ENCODE assay signal across 1 cellular context in genomic region chr7:131513245-131514061, GRCh38.
TF ChIP-seq lines count a peak whose summit lies in the region.

No MANE protein-coding gene starts in this region.

TF ChIP-seq in HepG2, 621 proteins besides CTCF, POLR2A, EP300 and RAD21 (continued from another document):
- TF ChIP-seq, protein P1, sequence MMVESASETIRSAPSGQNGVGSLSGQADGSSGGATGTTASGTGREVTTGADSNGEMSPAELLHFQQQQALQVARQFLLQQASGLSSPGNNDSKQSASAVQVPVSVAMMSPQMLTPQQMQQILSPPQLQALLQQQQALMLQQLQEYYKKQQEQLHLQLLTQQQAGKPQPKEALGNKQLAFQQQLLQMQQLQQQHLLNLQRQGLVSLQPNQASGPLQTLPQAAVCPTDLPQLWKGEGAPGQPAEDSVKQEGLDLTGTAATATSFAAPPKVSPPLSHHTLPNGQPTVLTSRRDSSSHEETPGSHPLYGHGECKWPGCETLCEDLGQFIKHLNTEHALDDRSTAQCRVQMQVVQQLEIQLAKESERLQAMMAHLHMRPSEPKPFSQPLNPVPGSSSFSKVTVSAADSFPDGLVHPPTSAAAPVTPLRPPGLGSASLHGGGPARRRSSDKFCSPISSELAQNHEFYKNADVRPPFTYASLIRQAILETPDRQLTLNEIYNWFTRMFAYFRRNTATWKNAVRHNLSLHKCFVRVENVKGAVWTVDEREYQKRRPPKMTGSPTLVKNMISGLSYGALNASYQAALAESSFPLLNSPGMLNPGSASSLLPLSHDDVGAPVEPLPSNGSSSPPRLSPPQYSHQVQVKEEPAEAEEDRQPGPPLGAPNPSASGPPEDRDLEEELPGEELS (CRISPR knock-in tag; IDR thresholded peaks at IDR 0.05) = no peak
- TF ChIP-seq FOXJ3 (CRISPR knock-in tag; IDR thresholded peaks at IDR 0.05; ENCODE audit: borderline replicate concordance) (no peak), ZNF451 (CRISPR knock-in tag; IDR thresholded peaks at IDR 0.05) (no peak), ZSCAN21 (CRISPR knock-in tag; IDR thresholded peaks at IDR 0.05; ENCODE audit: borderline replicate concordance) (no peak; the same call in 1 of the 2 replicates), ZNF775 (CRISPR knock-in tag; IDR thresholded peaks at IDR 0.05; ENCODE audit: borderline replicate concordance) (no peak), JUN (CRISPR knock-in tag; IDR thresholded peaks at IDR 0.05) (peak; percentile 88; the same call in 1 of the 2 replicates), ARHGAP35 (CRISPR knock-in tag; IDR thresholded peaks at IDR 0.05; ENCODE audit: borderline replicate concordance) (peak; percentile 40; the same call in 1 of the 2 replicates)
- TF ChIP-seq, protein P2, sequence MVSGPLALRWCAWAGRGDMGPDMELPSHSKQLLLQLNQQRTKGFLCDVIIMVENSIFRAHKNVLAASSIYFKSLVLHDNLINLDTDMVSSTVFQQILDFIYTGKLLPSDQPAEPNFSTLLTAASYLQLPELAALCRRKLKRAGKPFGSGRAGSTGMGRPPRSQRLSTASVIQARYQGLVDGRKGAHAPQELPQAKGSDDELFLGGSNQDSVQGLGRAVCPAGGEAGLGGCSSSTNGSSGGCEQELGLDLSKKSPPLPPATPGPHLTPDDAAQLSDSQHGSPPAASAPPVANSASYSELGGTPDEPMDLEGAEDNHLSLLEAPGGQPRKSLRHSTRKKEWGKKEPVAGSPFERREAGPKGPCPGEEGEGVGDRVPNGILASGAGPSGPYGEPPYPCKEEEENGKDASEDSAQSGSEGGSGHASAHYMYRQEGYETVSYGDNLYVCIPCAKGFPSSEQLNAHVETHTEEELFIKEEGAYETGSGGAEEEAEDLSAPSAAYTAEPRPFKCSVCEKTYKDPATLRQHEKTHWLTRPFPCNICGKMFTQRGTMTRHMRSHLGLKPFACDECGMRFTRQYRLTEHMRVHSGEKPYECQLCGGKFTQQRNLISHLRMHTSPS (CRISPR knock-in tag; IDR thresholded peaks at IDR 0.05; ENCODE audit: low read depth) = peak; percentile 72; the same call in 1 of the 2 replicates
- TF ChIP-seq, protein P3, sequence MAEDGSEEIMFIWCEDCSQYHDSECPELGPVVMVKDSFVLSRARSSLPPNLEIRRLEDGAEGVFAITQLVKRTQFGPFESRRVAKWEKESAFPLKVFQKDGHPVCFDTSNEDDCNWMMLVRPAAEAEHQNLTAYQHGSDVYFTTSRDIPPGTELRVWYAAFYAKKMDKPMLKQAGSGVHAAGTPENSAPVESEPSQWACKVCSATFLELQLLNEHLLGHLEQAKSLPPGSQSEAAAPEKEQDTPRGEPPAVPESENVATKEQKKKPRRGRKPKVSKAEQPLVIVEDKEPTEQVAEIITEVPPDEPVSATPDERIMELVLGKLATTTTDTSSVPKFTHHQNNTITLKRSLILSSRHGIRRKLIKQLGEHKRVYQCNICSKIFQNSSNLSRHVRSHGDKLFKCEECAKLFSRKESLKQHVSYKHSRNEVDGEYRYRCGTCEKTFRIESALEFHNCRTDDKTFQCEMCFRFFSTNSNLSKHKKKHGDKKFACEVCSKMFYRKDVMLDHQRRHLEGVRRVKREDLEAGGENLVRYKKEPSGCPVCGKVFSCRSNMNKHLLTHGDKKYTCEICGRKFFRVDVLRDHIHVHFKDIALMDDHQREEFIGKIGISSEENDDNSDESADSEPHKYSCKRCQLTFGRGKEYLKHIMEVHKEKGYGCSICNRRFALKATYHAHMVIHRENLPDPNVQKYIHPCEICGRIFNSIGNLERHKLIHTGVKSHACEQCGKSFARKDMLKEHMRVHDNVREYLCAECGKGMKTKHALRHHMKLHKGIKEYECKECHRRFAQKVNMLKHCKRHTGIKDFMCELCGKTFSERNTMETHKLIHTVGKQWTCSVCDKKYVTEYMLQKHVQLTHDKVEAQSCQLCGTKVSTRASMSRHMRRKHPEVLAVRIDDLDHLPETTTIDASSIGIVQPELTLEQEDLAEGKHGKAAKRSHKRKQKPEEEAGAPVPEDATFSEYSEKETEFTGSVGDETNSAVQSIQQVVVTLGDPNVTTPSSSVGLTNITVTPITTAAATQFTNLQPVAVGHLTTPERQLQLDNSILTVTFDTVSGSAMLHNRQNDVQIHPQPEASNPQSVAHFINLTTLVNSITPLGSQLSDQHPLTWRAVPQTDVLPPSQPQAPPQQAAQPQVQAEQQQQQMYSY (CRISPR knock-in tag; IDR thresholded peaks at IDR 0.05) = no peak
